ENCODE assay signal across 25 cellular contexts in genomic region chr18:434410-434809, GRCh38.
A peak's percentile ranks its signal among the peaks of the same experiment; 100 is the strongest.
DNase-seq lines count a peak whose midpoint lies in the region; ATAC-seq, FAIRE-seq and TF ChIP-seq lines count a peak whose summit lies in the region.
"Had no signal": no experiment of that assay in that cellular context is flagged by ENCODE, and none has a peak within 500 bp of the region (broad histone marks: within the 10 kb centered on the region; RNA-seq: fewer than 3 reads in every experiment).

No MANE protein-coding gene starts in this region.

- H3K4me3 ChIP-seq in endothelial cell of umbilical vein (replicated peaks in 1 of 3; ENCODE audit: insufficient read depth in 1 of 3, low read depth in 1 of 3, low read length in 3 of 3): no peak overlapping the region
- H3K4me3 ChIP-seq in CD8-positive, alpha-beta T cell (ENCODE audit: low read depth, low read length): no peak overlapping the region
- H3K4me3 ChIP-seq: adrenal gland, breast epithelium, colonic mucosa, esophagus squamous epithelium, HAP-1, lower lobe of right lung, neural progenitor cell, tibial nerve had no signal

- H3K27me3 ChIP-seq in endothelial cell of umbilical vein (ENCODE audit: control insufficient read depth in 2 of 2, insufficient read depth in 2 of 2, low read length in 2 of 2): no peaks in the 10 kb centered on the region
- H3K27me3 ChIP-seq in CD8-positive, alpha-beta T cell (ENCODE audit: insufficient read depth, low read length): no peaks in the 10 kb centered on the region
- H3K27me3 ChIP-seq: adrenal gland, breast epithelium, colonic mucosa, esophagus squamous epithelium, neural progenitor cell, tibial nerve had no signal

- no TSS peak for BruUV-seq in endothelial cell of umbilical vein (replicated peaks; lab: Mats Ljungman, UMichigan)

- no peak for TF ChIP-seq POLR2A in endothelial cell of umbilical vein (IDR thresholded peaks at IDR 0.05; ENCODE audit: low read depth, low read length)

- no peaks in the 10 kb centered on the region for H3K79me2 ChIP-seq in endothelial cell of umbilical vein (ENCODE audit: control insufficient read depth, insufficient read depth, low read length)

- CTCF ChIA-PET in endothelial cell of umbilical vein (lab: Charles Lee): interaction anchor here (1.4 kb wide), 2 partner anchors 10 to 23 kb away, joined by 4 read pairs; no protein-coding TSS in a partner anchor
- CTCF ChIA-PET in CD8-positive, alpha-beta T cell (lab: Charles Lee): interaction anchor here (0.7 kb wide), 1 partner anchor 130 kb away, joined by 3 read pairs; no protein-coding TSS in a partner anchor

- peak overlapping the region; percentile 12 for H3K27ac ChIP-seq in endothelial cell of umbilical vein (ENCODE audit: insufficient read depth, low read depth, low read length)
- no peak overlapping the region for H3K27ac ChIP-seq in CD8-positive, alpha-beta T cell (ENCODE audit: low read depth, low read length)
- H3K27ac ChIP-seq: adrenal gland, breast epithelium, colonic mucosa, esophagus squamous epithelium, lower lobe of right lung, neural progenitor cell, tibial nerve had no signal

- H2AFZ ChIP-seq in endothelial cell of umbilical vein (ENCODE audit: low read depth, low read length): no peak overlapping the region
- H2AFZ ChIP-seq: neural progenitor cell had no signal

- H3K9me1 ChIP-seq in endothelial cell of umbilical vein (replicated peaks; ENCODE audit: control insufficient read depth, extremely low read depth, insufficient read depth, low read length): no peaks in the 10 kb centered on the region

- no peaks in the 10 kb centered on the region for H3K27me3 Mint-ChIP-seq in mesothelial cell of epicardium (ENCODE audit: low read depth)
- peaks cover 4% of the 10 kb centered on the region for H3K27me3 Mint-ChIP-seq in CD8-positive, alpha-beta T cell (ENCODE audit: low read depth)

- H3K9ac ChIP-seq in endothelial cell of umbilical vein (replicated peaks; ENCODE audit: extremely low read depth, insufficient read depth, low read length): no peak overlapping the region
- H3K9ac ChIP-seq: neural progenitor cell had no signal

- H3K4me2 ChIP-seq in endothelial cell of umbilical vein (ENCODE audit: insufficient read depth, low read length): no peak overlapping the region
- H3K4me2 ChIP-seq: neural progenitor cell had no signal

- peaks cover 11% of the 10 kb centered on the region for H3K4me1 Mint-ChIP-seq in mesothelial cell of epicardium
- no peaks in the 10 kb centered on the region for H3K4me1 Mint-ChIP-seq in CD8-positive, alpha-beta T cell (ENCODE audit: low read depth)
- H3K4me1 Mint-ChIP-seq: CD4-positive, alpha-beta memory T cell had no signal

- H3K36me3 Mint-ChIP-seq in mesothelial cell of epicardium: peaks cover 10% of the 10 kb centered on the region
- H3K36me3 Mint-ChIP-seq in CD8-positive, alpha-beta T cell: no peaks in the 10 kb centered on the region
- H3K36me3 Mint-ChIP-seq: CD4-positive, alpha-beta memory T cell had no signal

- peaks cover 14% of the 10 kb centered on the region for H3K4me1 ChIP-seq in endothelial cell of umbilical vein (ENCODE audit: control insufficient read depth, extremely low read depth, insufficient read depth, low read length)
- H3K4me1 ChIP-seq in CD8-positive, alpha-beta T cell (ENCODE audit: insufficient read depth, low read length): no peaks in the 10 kb centered on the region
- H3K4me1 ChIP-seq: adrenal gland, breast epithelium, colonic mucosa, HAP-1 had no signal

- dilution Hi-C loops in endothelial cell of umbilical vein (cut with MboI; ENCODE audit: extremely low pct_ligation_motif_present, low sequenced_read_pairs): no loop called here

- H3K4me3 Mint-ChIP-seq in mesothelial cell of epicardium: no peak overlapping the region
- H3K4me3 Mint-ChIP-seq in CD8-positive, alpha-beta T cell: no peak overlapping the region
- H3K4me3 Mint-ChIP-seq: activated T-cell treated with anti-CD3 and anti-CD28 coated beads, Interleukin-2, amount 50 U/mL, for 24 hours; CD4-positive, alpha-beta memory T cell; neural progenitor cell had no signal

- H3K27ac Mint-ChIP-seq in mesothelial cell of epicardium: peak overlapping the region; percentile 7
- no peak overlapping the region for H3K27ac Mint-ChIP-seq in CD8-positive, alpha-beta T cell
- H3K27ac Mint-ChIP-seq: activated T-cell treated with anti-CD3 and anti-CD28 coated beads, Interleukin-2, amount 50 U/mL, for 24 hours; CD4-positive, alpha-beta memory T cell; neural progenitor cell had no signal

- H3K9me3 ChIP-seq in endothelial cell of umbilical vein (replicated peaks; ENCODE audit: control insufficient read depth, insufficient read depth, low read length): no peaks in the 10 kb centered on the region
- H3K9me3 ChIP-seq in CD8-positive, alpha-beta T cell (ENCODE audit: low read length): no peaks in the 10 kb centered on the region
- H3K9me3 ChIP-seq: adrenal gland, breast epithelium, colonic mucosa, esophagus squamous epithelium, HAP-1, lower lobe of right lung, tibial nerve had no signal

- no peak for FAIRE-seq in endothelial cell of umbilical vein (lab: Jason Lieb, UNC)
- FAIRE-seq: G401.6, kidney had no signal

- ATAC-seq in CD8-positive, alpha-beta T cell: no peak

- DNase-seq in GM03348 (ENCODE audit: low spot score) (peak; percentile 19), MV-4-11 (lab: John Stamatoyannopoulos, UW) (peak; percentile 28), endothelial cell of umbilical vein (ENCODE audit: low read depth, low spot score) (no peak), mesothelial cell of epicardium (ENCODE audit: low spot score in 2 of 2, unreplicated experiment in 2 of 2) (no peak), DMS53 (lab: John Stamatoyannopoulos, UW) (no peak), A172 (ENCODE audit: low spot score) (no peak), NCI-H446 (lab: John Stamatoyannopoulos, UW) (no peak)
- no peak for DNase-seq in CD8-positive, alpha-beta T cell
- DNase-seq: activated T-cell treated with anti-CD3 and anti-CD28 coated beads, Interleukin-2, amount 50 U/mL, for 24 hours; adrenal gland; CD4-positive, alpha-beta memory T cell; colonic mucosa; esophagus squamous epithelium; kidney; lower lobe of right lung; NCI-H1105; NCI-H2029; NCI-H345; NCI-H82; SHP77 treated with DMSO at 0.1 percent for 48 hours had no signal

- intact Hi-C loops in endothelial cell of umbilical vein (cut with micrococcal nuclease): no loop called here
- intact Hi-C loops in CD8-positive, alpha-beta T cell (cut with DNase I, micrococcal nuclease): no loop called here

- H4K20me1 ChIP-seq in endothelial cell of umbilical vein (replicated peaks; ENCODE audit: control insufficient read depth, extremely low read depth, insufficient read depth, low read length): no peaks in the 10 kb centered on the region

- no peaks in the 10 kb centered on the region for H3K36me3 ChIP-seq in endothelial cell of umbilical vein (ENCODE audit: control insufficient read depth in 2 of 2, extremely low read depth in 1 of 2, insufficient read depth in 2 of 2, low read length in 2 of 2)
- no peaks in the 10 kb centered on the region for H3K36me3 ChIP-seq in CD8-positive, alpha-beta T cell (ENCODE audit: insufficient read depth, low read length)
- H3K36me3 ChIP-seq: adrenal gland, breast epithelium, colonic mucosa, esophagus squamous epithelium, HAP-1, lower lobe of right lung, neural progenitor cell, tibial nerve had no signal

- H3K9me3 Mint-ChIP-seq in mesothelial cell of epicardium: peaks cover 14% of the 10 kb centered on the region
- no peaks in the 10 kb centered on the region for H3K9me3 Mint-ChIP-seq in CD8-positive, alpha-beta T cell
- H3K9me3 Mint-ChIP-seq: activated T-cell treated with anti-CD3 and anti-CD28 coated beads, Interleukin-2, amount 50 U/mL, for 24 hours; CD4-positive, alpha-beta memory T cell; neural progenitor cell had no signal

- POLR2A ChIA-PET in endothelial cell of umbilical vein (lab: Charles Lee): no interaction called here
- POLR2A ChIA-PET in CD8-positive, alpha-beta T cell (lab: Charles Lee): no interaction called here

- no peak for TF ChIP-seq CTCF in endothelial cell of umbilical vein (IDR thresholded peaks at IDR 0.05; ENCODE audit: extremely low read depth in 1 of 2, insufficient read depth in 1 of 2, low read depth in 1 of 2, low read length in 2 of 2)
- no peak for TF ChIP-seq CTCF in mesothelial cell of epicardium (IDR thresholded peaks at IDR 0.05; ENCODE audit: unreplicated experiment)
- TF ChIP-seq CTCF in CD8-positive, alpha-beta T cell (IDR thresholded peaks at IDR 0.05): no peak

TF ChIP-seq in endothelial cell of umbilical vein, 7 proteins besides CTCF, POLR2A, EP300 and RAD21:
- TF ChIP-seq FOS (IDR thresholded peaks at IDR 0.05; ENCODE audit: borderline replicate concordance, insufficient read depth, low read length): no peak
- no peak for TF ChIP-seq GATA2 (IDR thresholded peaks at IDR 0.05; ENCODE audit: insufficient read depth, insufficient read length, low read depth, low read length)

Comparison
In these comparisons a context has a peak if more than half of its experiments do, and no peak if none do; other contexts are left out.
1. DNase-seq: peak in GM03348 (single experiment) and MV-4-11 (single experiment); none in endothelial cell of umbilical vein (single experiment), mesothelial cell of epicardium (0 of 2), DMS53 (single experiment), CD8-positive, alpha-beta T cell (0 of 7), A172 (single experiment) and NCI-H446 (0 of 2).